In the genomic region with DNA sequence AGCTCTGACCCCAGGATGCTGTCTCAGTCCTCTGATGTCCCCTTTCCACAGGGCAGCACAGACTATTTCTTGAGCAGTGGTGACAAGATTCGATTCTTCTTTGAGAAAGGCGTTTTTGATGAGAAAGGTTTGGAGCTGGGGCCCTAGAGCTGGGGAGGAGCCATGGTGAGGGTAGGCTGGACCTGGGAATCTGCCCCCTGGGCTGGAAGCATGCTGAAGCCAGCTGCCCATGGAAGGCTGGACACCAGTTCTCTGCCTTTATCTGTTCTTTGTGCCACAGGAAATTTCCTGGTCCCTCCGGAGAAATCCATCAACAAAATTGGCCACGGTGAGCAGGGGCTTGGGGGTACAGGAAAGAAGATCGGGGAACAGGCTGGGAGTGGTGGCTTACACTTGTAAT, we compare ENCODE assay signal across 32 cellular contexts. TPM values are rescaled to one million over a fixed set of nuclear protein-coding genes. Genes with fewer than 3 reads are reported as not detected.
"Had no signal": no experiment of that assay in that cellular context is flagged by ENCODE, and none has a peak within 500 bp of the region (broad histone marks: within the 10 kb centered on the region; RNA-seq: fewer than 3 reads in every experiment).

No MANE protein-coding gene starts in this region.

- H3K9me3 ChIP-seq: body of pancreas, breast epithelium, Peyer's patch had no signal

- H3K4me3 ChIP-seq: body of pancreas, breast epithelium, Peyer's patch had no signal

- H3K4me1 Mint-ChIP-seq: activated CD4-positive, alpha-beta T cell treated with anti-CD3 and anti-CD28 coated beads, Interleukin-2, amount 10 ng/mL, durations not matched to agents 24 days and 14 days; activated naive CD4-positive, alpha-beta T cell treated with anti-CD3 and anti-CD28 coated beads, Interleukin-2, amount 50 U/mL, for 24 hours; activated naive CD8-positive, alpha-beta T cell treated with anti-CD3 and anti-CD28 coated beads, Interleukin-2, amount 10 ng/mL, durations not matched to agents 7 days and 5 days had no signal

- H3K4me3 Mint-ChIP-seq: activated CD4-positive, alpha-beta T cell treated with anti-CD3 and anti-CD28 coated beads, Interleukin-2, amount 10 ng/mL, durations not matched to agents 24 days and 14 days; activated CD8-positive, alpha-beta T cell treated with anti-CD3 and anti-CD28 coated beads for 36 hours; activated naive CD4-positive, alpha-beta T cell treated with anti-CD3 and anti-CD28 coated beads, Interleukin-2, amount 50 U/mL, for 24 hours; activated naive CD8-positive, alpha-beta T cell treated with anti-CD3 and anti-CD28 coated beads, Interleukin-2, amount 10 ng/mL, durations not matched to agents 7 days and 5 days; activated T-cell treated with anti-CD3 and anti-CD28 coated beads, Interleukin-2, amount 50 U/mL, for 24 hours had no signal

- DNase-seq: activated CD4-positive, alpha-beta T cell treated with anti-CD3 and anti-CD28 coated beads, Interleukin-2, amount 10 ng/mL, durations not matched to agents 24 days and 14 days; activated CD4-positive, alpha-beta T cell treated with anti-CD3 and anti-CD28 coated beads, Interleukin-2, amount 50 U/mL, for 4 hours; activated CD4-positive, CD25-positive, alpha-beta regulatory T cell; activated CD8-positive, alpha-beta T cell treated with anti-CD3 and anti-CD28 coated beads for 36 hours; activated gamma-delta T cell; activated naive CD4-positive, alpha-beta T cell treated with Interleukin-2 at 50 U/mL for 16 hours; activated naive CD8-positive, alpha-beta T cell treated with anti-CD3 and anti-CD28 coated beads, Interleukin-2, amount 10 ng/mL, durations not matched to agents 7 days and 5 days; activated T-cell treated with anti-CD3 and anti-CD28 coated beads, Interleukin-2, amount 50 U/mL, for 24 hours; amygdala; body of pancreas; MM.1S; MV-4-11; NCI-H1092; NCI-H1436 treated with DMSO at 0.1 percent for 48 hours; NCI-H1694 treated with DMSO at 0.1 percent for 48 hours; NCI-H2029; NCI-H345; NCI-H524 treated with DMSO at 0.1 percent for 48 hours; PC-3; Peyer's patch; RPMI8226; SW 1271; T-helper 1 cell; T-helper 2 cell; T-helper 9 cell; WERI-Rb-1 had no signal

- H3K36me3 Mint-ChIP-seq: activated naive CD4-positive, alpha-beta T cell treated with anti-CD3 and anti-CD28 coated beads, Interleukin-2, amount 50 U/mL, for 24 hours; activated naive CD8-positive, alpha-beta T cell treated with anti-CD3 and anti-CD28 coated beads, Interleukin-2, amount 10 ng/mL, durations not matched to agents 7 days and 5 days had no signal

- H3K27ac Mint-ChIP-seq: activated CD4-positive, alpha-beta T cell treated with anti-CD3 and anti-CD28 coated beads, Interleukin-2, amount 10 ng/mL, durations not matched to agents 24 days and 14 days; activated CD8-positive, alpha-beta T cell treated with anti-CD3 and anti-CD28 coated beads for 36 hours; activated naive CD4-positive, alpha-beta T cell treated with anti-CD3 and anti-CD28 coated beads, Interleukin-2, amount 50 U/mL, for 24 hours; activated naive CD8-positive, alpha-beta T cell treated with anti-CD3 and anti-CD28 coated beads, Interleukin-2, amount 10 ng/mL, durations not matched to agents 7 days and 5 days; activated T-cell treated with anti-CD3 and anti-CD28 coated beads, Interleukin-2, amount 50 U/mL, for 24 hours; activated T-helper 2 cell treated with anti-CD3 and anti-CD28 coated beads, Interferon-gamma antibody, Interleukin-2, Interleukin-4, amounts not matched to agents 10 μg/mL and 5 μg/mL and 100 μg/mL, durations not matched to agents 14 hours and 24 hours and 36 hours had no signal

- H3K36me3 ChIP-seq: breast epithelium, Peyer's patch had no signal

- H3K4me2 ChIP-seq: KMS-11 had no signal

- H3K27me3 ChIP-seq: body of pancreas, breast epithelium, Peyer's patch had no signal

- H3K4me1 ChIP-seq: body of pancreas, breast epithelium, Peyer's patch had no signal

- H3K27me3 Mint-ChIP-seq: activated CD4-positive, alpha-beta T cell treated with anti-CD3 and anti-CD28 coated beads, Interleukin-2, amount 10 ng/mL, durations not matched to agents 24 days and 14 days; activated CD8-positive, alpha-beta T cell treated with anti-CD3 and anti-CD28 coated beads for 36 hours; activated naive CD4-positive, alpha-beta T cell treated with anti-CD3 and anti-CD28 coated beads, Interleukin-2, amount 50 U/mL, for 24 hours; activated naive CD8-positive, alpha-beta T cell treated with anti-CD3 and anti-CD28 coated beads, Interleukin-2, amount 10 ng/mL, durations not matched to agents 7 days and 5 days; activated T-cell treated with anti-CD3 and anti-CD28 coated beads, Interleukin-2, amount 50 U/mL, for 24 hours had no signal

- H3K9ac ChIP-seq: KMS-11 had no signal

- H3K9me3 Mint-ChIP-seq: activated CD4-positive, alpha-beta T cell treated with anti-CD3 and anti-CD28 coated beads, Interleukin-2, amount 10 ng/mL, durations not matched to agents 24 days and 14 days; activated CD8-positive, alpha-beta T cell treated with anti-CD3 and anti-CD28 coated beads for 36 hours; activated naive CD4-positive, alpha-beta T cell treated with anti-CD3 and anti-CD28 coated beads, Interleukin-2, amount 50 U/mL, for 24 hours; activated naive CD8-positive, alpha-beta T cell treated with anti-CD3 and anti-CD28 coated beads, Interleukin-2, amount 10 ng/mL, durations not matched to agents 7 days and 5 days; activated T-cell treated with anti-CD3 and anti-CD28 coated beads, Interleukin-2, amount 50 U/mL, for 24 hours; activated T-helper 2 cell treated with anti-CD3 and anti-CD28 coated beads, Interferon-gamma antibody, Interleukin-2, Interleukin-4, amounts not matched to agents 10 μg/mL and 5 μg/mL and 100 μg/mL, durations not matched to agents 14 hours and 24 hours and 36 hours had no signal

- H3K27ac ChIP-seq: body of pancreas, breast epithelium, KMS-11, Peyer's patch, WERI-Rb-1 had no signal

RNA-seq across cellular contexts. Expression of gene PHYHD1, which starts 12.9 kb away (rescaled TPM):
- total RNA-seq: activated CD8-positive, alpha-beta memory T cell treated with anti-CD3 and anti-CD28 coated beads for 36 hours; NCI-H460 had no signal
